ENCODE assay signal across 8 cellular contexts in the genomic region with DNA sequence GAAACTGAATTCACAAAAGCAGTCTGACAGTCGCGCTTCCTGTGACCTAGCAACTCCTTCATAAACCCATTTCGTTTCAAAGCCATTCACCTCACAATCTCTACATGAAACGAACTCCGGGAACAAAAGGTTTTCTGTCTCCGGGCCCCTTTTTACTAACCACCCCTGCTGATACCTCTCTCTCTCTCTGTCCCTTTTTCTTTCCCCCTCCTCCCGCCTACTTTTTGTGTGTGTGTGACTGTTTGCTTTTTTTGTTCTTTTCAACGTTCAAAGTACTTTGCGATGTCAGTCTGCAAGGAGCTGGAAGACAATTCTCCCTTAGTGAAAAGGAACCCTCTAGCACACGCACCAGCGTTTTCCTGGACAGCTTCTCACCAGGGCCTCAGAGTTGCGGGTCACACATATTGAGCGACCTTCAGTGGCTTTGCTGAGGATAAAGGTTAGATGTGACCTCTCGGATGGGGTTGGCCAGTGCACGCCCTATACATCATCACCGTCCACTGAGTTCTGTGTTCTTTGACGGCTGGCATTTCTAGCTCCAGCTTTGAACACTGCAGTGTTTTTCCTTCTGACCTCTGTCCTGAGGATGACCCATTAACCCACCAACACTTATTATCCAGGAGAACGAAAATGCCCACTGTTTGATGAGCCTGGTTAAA. TPM values are rescaled to one million over a fixed set of nuclear protein-coding genes. Genes with fewer than 3 reads are reported as not detected.
DNase-seq lines count a peak whose midpoint lies in the region; ATAC-seq and TF ChIP-seq lines count a peak whose summit lies in the region.

No MANE protein-coding gene starts in this region.

- peak overlapping the region; percentile 99 for H3K27ac Mint-ChIP-seq in T-helper 1 cell treated with Interleukin-12 subunit alpha and Interleukin-12 subunit beta and Interleukin-4 antibody, amounts not matched to agents 30 μg/mL and 1 μg/mL, for 36 hours

- H3K27me3 Mint-ChIP-seq in T-helper 1 cell treated with Interleukin-12 subunit alpha and Interleukin-12 subunit beta and Interleukin-4 antibody, amounts not matched to agents 30 μg/mL and 1 μg/mL, for 36 hours (ENCODE audit: low read depth): no peaks in the 10 kb centered on the region

- DNase-seq in T-helper 1 cell: no peak
- DNase-seq in HL-60 (ENCODE audit: low read depth in 1 of 2, low spot score in 1 of 2): peak in 1 of 2 experiments; percentile 41
- DNase-seq in WERI-Rb-1: no peak
- no peak for DNase-seq in Right ventricle myocardium superior
- peak; percentile 82 for DNase-seq in retina
- no peak for DNase-seq in NCI-H226
- no peak for DNase-seq in NAMALWA (ENCODE audit: low spot score)

- H3K4me3 Mint-ChIP-seq in T-helper 1 cell treated with Interleukin-12 subunit alpha and Interleukin-12 subunit beta and Interleukin-4 antibody, amounts not matched to agents 30 μg/mL and 1 μg/mL, for 36 hours: peak overlapping the region; percentile 95

- no peaks in the 10 kb centered on the region for H3K9me3 ChIP-seq in WERI-Rb-1 (ENCODE audit: severe bottlenecking)

- peak overlapping the region; percentile 49 for H3K4me3 ChIP-seq in HL-60 (replicated peaks; ENCODE audit: insufficient read depth, low read length)
- peak overlapping the region; percentile 83 for H3K4me3 ChIP-seq in WERI-Rb-1 (ENCODE audit: low read depth, low read length)

- no peak for TF ChIP-seq CTCF in HL-60 (IDR thresholded peaks at IDR 0.05; ENCODE audit: insufficient read depth, low read length)
- TF ChIP-seq CTCF in WERI-Rb-1 (IDR thresholded peaks at IDR 0.05; ENCODE audit: low read depth, low read length): no peak

- peak; percentile 8 for ATAC-seq in Right ventricle myocardium superior (ENCODE audit: poor library complexity)

- peaks cover 20% of the 10 kb centered on the region for H3K36me3 Mint-ChIP-seq in T-helper 1 cell treated with Interleukin-12 subunit alpha and Interleukin-12 subunit beta and Interleukin-4 antibody, amounts not matched to agents 30 μg/mL and 1 μg/mL, for 36 hours (ENCODE audit: low read depth)

- intact Hi-C loops in Right ventricle myocardium superior (cut with DNase I): no loop called here

- no peaks in the 10 kb centered on the region for H3K27me3 ChIP-seq in HL-60 (ENCODE audit: insufficient read depth, poor library complexity, severe bottlenecking)
- H3K27me3 ChIP-seq in WERI-Rb-1 (ENCODE audit: insufficient read depth, low read depth, severe bottlenecking): no peaks in the 10 kb centered on the region

- H3K4me1 Mint-ChIP-seq in T-helper 1 cell treated with Interleukin-12 subunit alpha and Interleukin-12 subunit beta and Interleukin-4 antibody, amounts not matched to agents 30 μg/mL and 1 μg/mL, for 36 hours (ENCODE audit: low read depth): peaks cover 55% of the 10 kb centered on the region

- H3K36me3 ChIP-seq in WERI-Rb-1: no peaks in the 10 kb centered on the region

- no peaks in the 10 kb centered on the region for H3K9me3 Mint-ChIP-seq in T-helper 1 cell treated with Interleukin-12 subunit alpha and Interleukin-12 subunit beta and Interleukin-4 antibody, amounts not matched to agents 30 μg/mL and 1 μg/mL, for 36 hours

- H3K27ac ChIP-seq in HL-60 (replicated peaks) (peak overlapping the region; percentile 54), WERI-Rb-1 (peak overlapping the region; percentile 67)

RNA-seq across cellular contexts. Expression of a gene that starts 0.6 kb away (rescaled TPM):
- 23.7 TPM for total RNA-seq in Right ventricle myocardium superior
